19 cellular contexts compared by ENCODE assay signal in genomic region chrX:148382983-148383382, GRCh38.
DNase-seq lines count a peak whose midpoint lies in the region; ATAC-seq, FAIRE-seq and TF ChIP-seq lines count a peak whose summit lies in the region.
"Had no signal": no experiment of that assay in that cellular context is flagged by ENCODE, and none has a peak within 500 bp of the region (broad histone marks: within the 10 kb centered on the region; RNA-seq: fewer than 3 reads in every experiment).

No MANE protein-coding gene starts in this region.

- no peak overlapping the region for H2BK15ac ChIP-seq in H1 (ENCODE audit: low read length)

- H3K4ac ChIP-seq in H1 (replicated peaks; ENCODE audit: insufficient read length, low read depth, low read length): no peak overlapping the region

- no peak; a peak in 1 of 3 replicates for TF ChIP-seq EP300 in H1 (IDR thresholded peaks at IDR 0.05; ENCODE audit: borderline replicate concordance in 1 of 2, low read depth in 2 of 2, low read length in 2 of 2)

- peaks cover 6% of the 10 kb centered on the region for H3K4me1 Mint-ChIP-seq in neural progenitor cell
- peaks cover 25% of the 10 kb centered on the region for H3K4me1 Mint-ChIP-seq in activated CD8-positive, alpha-beta memory T cell treated with anti-CD3 and anti-CD28 coated beads, Interleukin-2, amount 10 ng/mL, durations not matched to agents 7 days and 5 days

- no peak for ATAC-seq in activated CD8-positive, alpha-beta memory T cell treated with anti-CD3 and anti-CD28 coated beads, Interleukin-2, amount 10 ng/mL, durations not matched to agents 7 days and 5 days

- H3K36me3 ChIP-seq in HUES48 (ENCODE audit: control insufficient read depth, insufficient read depth, low read length) (no peaks in the 10 kb centered on the region), H1 (ENCODE audit: control insufficient read depth in 2 of 4, insufficient read depth in 4 of 4, low read length in 3 of 4) (no peaks in the 10 kb centered on the region), neural progenitor cell (no peaks in the 10 kb centered on the region)
- H3K36me3 ChIP-seq: BLaER1, MG63, SJCRH30 had no signal

- no peak overlapping the region for H3K56ac ChIP-seq in H1 (replicated peaks; ENCODE audit: insufficient read length, low read depth, low read length)

- no peak overlapping the region for H2BK120ac ChIP-seq in H1 (replicated peaks; ENCODE audit: low read depth, low read length)

- H3K27ac ChIP-seq in HUES48 (ENCODE audit: low read depth, low read length) (peak overlapping the region; percentile 57), H1 (ENCODE audit: low read depth, low read length) (no peak overlapping the region; the same call in 1 of the 2 replicates), neural progenitor cell (no peak overlapping the region)
- H3K27ac ChIP-seq: KMS-11, PC-9, SJCRH30 had no signal

- H2AFZ ChIP-seq in H1 (ENCODE audit: low read length): no peak overlapping the region
- H2AFZ ChIP-seq in neural progenitor cell (replicated peaks): no peak overlapping the region
- H2AFZ ChIP-seq: PC-9 had no signal

- H3K4me3 ChIP-seq in HUES48 (ENCODE audit: low read depth, low read length) (no peak overlapping the region), H1 (ENCODE audit: extremely low read depth in 1 of 4, insufficient read depth in 2 of 4, low read depth in 3 of 4, low read length in 4 of 4) (no peak overlapping the region), neural progenitor cell (no peak overlapping the region)
- H3K4me3 ChIP-seq: MG63, PC-9, SJCRH30 had no signal

- H3K23ac ChIP-seq in H1 (ENCODE audit: insufficient read length): no peak overlapping the region

- no peak overlapping the region for H4K91ac ChIP-seq in H1 (replicated peaks; ENCODE audit: insufficient read length, low read length)

- no peaks in the 10 kb centered on the region for H3F3A ChIP-seq in neural progenitor cell (ENCODE audit: low read depth)

- H3K9ac ChIP-seq in HUES48 (ENCODE audit: low read depth, low read length) (peak overlapping the region; percentile 21; the same call in 1 of the 2 replicates), H1 (replicated peaks in 1 of 4; ENCODE audit: extremely low read depth in 1 of 4, low read depth in 3 of 4, low read length in 3 of 4) (no peak overlapping the region), neural progenitor cell (no peak overlapping the region)
- H3K9ac ChIP-seq: BLaER1, KMS-11 had no signal

- H3K9me3 ChIP-seq in HUES48 (ENCODE audit: control insufficient read depth, insufficient read depth, low read length) (no peaks in the 10 kb centered on the region), H1 (ENCODE audit: insufficient read depth in 2 of 2, low read depth in 1 of 2, low read length in 1 of 2) (no peaks in the 10 kb centered on the region), neural progenitor cell (ENCODE audit: low read depth) (no peaks in the 10 kb centered on the region)
- H3K9me3 ChIP-seq: MG63, SJCRH30 had no signal

- TF ChIP-seq CTCF in H1 (IDR thresholded peaks at IDR 0.05; ENCODE audit: control extremely low read depth in 1 of 3, insufficient read depth in 1 of 3, low read depth in 1 of 3, low read length in 3 of 3) (no peak), neural progenitor cell (IDR thresholded peaks at IDR 0.05) (no peak)

- H3K36me3 Mint-ChIP-seq in neural progenitor cell: no peaks in the 10 kb centered on the region
- H3K36me3 Mint-ChIP-seq in activated CD8-positive, alpha-beta memory T cell treated with anti-CD3 and anti-CD28 coated beads, Interleukin-2, amount 10 ng/mL, durations not matched to agents 7 days and 5 days: no peaks in the 10 kb centered on the region

- H3K27me3 Mint-ChIP-seq in neural progenitor cell (ENCODE audit: insufficient read depth, low read depth): no peaks in the 10 kb centered on the region
- H3K27me3 Mint-ChIP-seq in activated CD8-positive, alpha-beta memory T cell treated with anti-CD3 and anti-CD28 coated beads, Interleukin-2, amount 10 ng/mL, durations not matched to agents 7 days and 5 days: no peaks in the 10 kb centered on the region

- no peak overlapping the region for H4K8ac ChIP-seq in H1 (ENCODE audit: extremely low read depth, insufficient read depth, low read length)

- FAIRE-seq in H1 (lab: Jason Lieb, UNC): peak; percentile 91

- TF ChIP-seq RAD21 in H1 (IDR thresholded peaks at IDR 0.05 in 1 of 2, conservative IDR thresholded peaks at IDR 0.05 in 1 of 2; ENCODE audit: low read depth in 2 of 2, low read length in 2 of 2): no peak

- POLR2A ChIA-PET in H1 (lab: Charles Lee; ENCODE audit: partially characterized antibody): interaction anchor here (1.0 kb wide), 1 partner anchor 92 kb away, joined by 4 read pairs; no protein-coding TSS in a partner anchor

- H3K79me1 ChIP-seq in H1 (ENCODE audit: low read depth, low read length): no peaks in the 10 kb centered on the region

- no peak overlapping the region for H2BK20ac ChIP-seq in H1 (ENCODE audit: low read length)

- no peak overlapping the region for H3K4me3 Mint-ChIP-seq in neural progenitor cell
- H3K4me3 Mint-ChIP-seq in activated CD8-positive, alpha-beta memory T cell treated with anti-CD3 and anti-CD28 coated beads, Interleukin-2, amount 10 ng/mL, durations not matched to agents 7 days and 5 days: no peak overlapping the region

- DNase-seq in NCI-H1105 treated with DMSO at 0.1 percent for 48 hours (lab: John Stamatoyannopoulos, UW) (peak; percentile 6), NCI-H1105 (lab: John Stamatoyannopoulos, UW) (no peak), H1 (ENCODE audit: low read depth in 1 of 2, low spot score in 2 of 2) (no peak), neural progenitor cell (ENCODE audit: low spot score) (peak; percentile 13), AG08395 (ENCODE audit: low spot score) (no peak), activated gamma-delta T cell (lab: John Stamatoyannopoulos, UW) (no peak)
- DNase-seq in activated CD8-positive, alpha-beta memory T cell treated with anti-CD3 and anti-CD28 coated beads, Interleukin-2, amount 10 ng/mL, durations not matched to agents 7 days and 5 days: no peak
- DNase-seq: 8988T, EL, MG63, NCI-H1092, NCI-H1694, NCI-H345, NCI-H526, PC-9, SJCRH30 had no signal

- no peak for TF ChIP-seq POLR2A in H1 (IDR thresholded peaks at IDR 0.05; ENCODE audit: control extremely low read depth in 1 of 2, low read depth in 2 of 2, low read length in 2 of 2)

- no peak overlapping the region for H2AK5ac ChIP-seq in H1 (ENCODE audit: low read depth, low read length)

- H3K27ac Mint-ChIP-seq in neural progenitor cell: no peak overlapping the region
- no peak overlapping the region for H3K27ac Mint-ChIP-seq in activated CD8-positive, alpha-beta memory T cell treated with anti-CD3 and anti-CD28 coated beads, Interleukin-2, amount 10 ng/mL, durations not matched to agents 7 days and 5 days

- no peak overlapping the region for H4K5ac ChIP-seq in H1 (ENCODE audit: insufficient read length, low read depth, low read length)

- H3K9me3 Mint-ChIP-seq in neural progenitor cell: peaks cover 2% of the 10 kb centered on the region
- H3K9me3 Mint-ChIP-seq in activated CD8-positive, alpha-beta memory T cell treated with anti-CD3 and anti-CD28 coated beads, Interleukin-2, amount 10 ng/mL, durations not matched to agents 7 days and 5 days (ENCODE audit: low read depth): no peaks in the 10 kb centered on the region

- no peaks in the 10 kb centered on the region for H3K23me2 ChIP-seq in H1 (ENCODE audit: low read depth, low read length)

- no peak overlapping the region for H2BK5ac ChIP-seq in H1 (ENCODE audit: low read depth, low read length)

- peaks cover 31% of the 10 kb centered on the region for H3K4me1 ChIP-seq in HUES48 (ENCODE audit: control insufficient read depth, insufficient read depth, low read length)
- H3K4me1 ChIP-seq in H1 (replicated peaks in 1 of 4; ENCODE audit: control insufficient read depth in 3 of 4, insufficient read depth in 4 of 4, low read length in 3 of 4): peaks cover 0 to 3% (median 1%) of the 10 kb centered on the region in 4 experiments; a peak in 2 of 7 replicates
- peaks cover 7% of the 10 kb centered on the region for H3K4me1 ChIP-seq in neural progenitor cell
- H3K4me1 ChIP-seq: SJCRH30 had no signal

- H4K20me1 ChIP-seq in H1 (replicated peaks in 1 of 2; ENCODE audit: control insufficient read depth in 1 of 2, insufficient read depth in 2 of 2, low read length in 2 of 2) (no peaks in the 10 kb centered on the region), neural progenitor cell (ENCODE audit: low read depth) (no peaks in the 10 kb centered on the region)
- H4K20me1 ChIP-seq: BLaER1 had no signal

- H3K4me2 ChIP-seq in H1 (ENCODE audit: insufficient read depth in 1 of 2, low read depth in 2 of 2, low read length in 2 of 2): peak overlapping the region in 1 of 2 experiments; percentile 42; a peak in 3 of 4 replicates
- H3K4me2 ChIP-seq in neural progenitor cell: no peak overlapping the region
- H3K4me2 ChIP-seq: KMS-11, PC-9 had no signal

- H3K14ac ChIP-seq in H1 (ENCODE audit: insufficient read length): no peak overlapping the region

- no peaks in the 10 kb centered on the region for H3K79me2 ChIP-seq in H1 (ENCODE audit: control insufficient read depth in 1 of 2, insufficient read depth in 2 of 2, low read length in 2 of 2)
- no peaks in the 10 kb centered on the region for H3K79me2 ChIP-seq in neural progenitor cell (ENCODE audit: low read depth)

- 0 out of 2 replicates have a peak overlapping the region, but pooled peaks have one; percentile 60 for H2BK12ac ChIP-seq in H1 (ENCODE audit: low read depth, low read length)

- H3K27me3 ChIP-seq in HUES48 (ENCODE audit: control insufficient read depth, insufficient read depth, low read length) (no peaks in the 10 kb centered on the region), H1 (replicated peaks in 1 of 4; ENCODE audit: control insufficient read depth in 3 of 4, extremely low read depth in 1 of 4, insufficient read depth in 3 of 4, low read length in 3 of 4) (no peaks in the 10 kb centered on the region), neural progenitor cell (no peaks in the 10 kb centered on the region)
- H3K27me3 ChIP-seq: BLaER1, MG63, SJCRH30 had no signal

- CTCF ChIA-PET in H1 (lab: Charles Lee; ENCODE audit: partially characterized antibody): no interaction called here
- CTCF ChIA-PET in activated CD8-positive, alpha-beta memory T cell treated with anti-CD3 and anti-CD28 coated beads, Interleukin-2, amount 10 ng/mL, durations not matched to agents 7 days and 5 days (lab: Charles Lee): no interaction called here

- WGBS in H1 (ENCODE audit: extremely low coverage in 1 of 2, insufficient coverage in 1 of 2, insufficient read length in 1 of 2, insufficient replicate concordance in 2 of 2, low coverage in 1 of 2, low lambda C conversion rate in 2 of 2, missing lambda C conversion rate in 1 of 2), 2 experiments: 53% methylated on average over 2 of the region's 2 CpGs; no CpG with 5 or more reads in 1 of the 2 experiments

- H3K18ac ChIP-seq in H1 (ENCODE audit: extremely low read depth, low read length): no peak overlapping the region

TF ChIP-seq in H1, 55 proteins besides CTCF, POLR2A, EP300 and RAD21 (continues in another document):
- TF ChIP-seq SIX5 (IDR thresholded peaks at IDR 0.05; ENCODE audit: low read depth, low read length) (no peak), SP2 (IDR thresholded peaks at IDR 0.05; ENCODE audit: low read length) (no peak), CTBP2 (IDR thresholded peaks at IDR 0.05; ENCODE audit: borderline replicate concordance, insufficient read depth, insufficient read length, low read length) (no peak)

Comparison
In these comparisons a context has a peak if more than half of its experiments do, and no peak if none do; other contexts are left out.
1. DNase-seq: peak in NCI-H1105 treated with DMSO at 0.1 percent for 48 hours (single experiment) and neural progenitor cell (single experiment); none in NCI-H1105 (single experiment), H1 (0 of 2), AG08395 (single experiment), activated CD8-positive, alpha-beta memory T cell treated with anti-CD3 and anti-CD28 coated beads, Interleukin-2, amount 10 ng/mL, durations not matched to agents 7 days and 5 days (single experiment) and activated gamma-delta T cell (single experiment).